In the genomic region with DNA sequence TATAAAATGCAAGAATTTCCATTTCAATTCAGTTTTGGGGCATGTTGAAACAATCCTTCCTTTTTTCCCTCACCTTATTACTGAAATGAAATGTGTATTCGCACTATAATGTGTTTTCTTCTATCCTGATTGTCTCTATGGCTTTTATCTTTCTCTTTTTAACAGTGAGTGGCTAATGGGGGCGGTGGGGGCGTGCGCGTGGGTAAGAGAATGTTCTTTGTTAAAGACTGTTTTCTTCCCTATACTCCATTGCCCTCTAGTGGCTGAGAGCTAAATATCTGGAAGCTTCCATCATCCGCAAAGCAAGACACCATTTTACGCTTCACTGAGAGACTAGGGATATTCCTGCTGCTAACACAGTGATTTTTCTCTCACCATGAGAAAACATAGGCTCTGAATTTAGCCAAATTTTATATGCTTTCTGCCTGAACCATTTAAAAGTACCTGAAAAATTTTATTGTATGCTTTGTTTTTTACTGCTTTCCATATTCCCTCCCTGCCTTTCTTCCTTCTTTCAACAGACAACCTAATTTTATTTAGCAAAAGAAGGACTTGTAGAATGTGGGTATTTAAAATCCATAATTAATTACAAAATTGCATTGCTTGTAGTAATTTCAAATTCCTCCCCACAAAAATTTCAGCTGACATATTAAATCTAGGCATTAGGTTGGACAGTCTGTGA, we compare ENCODE assay signal across 8 cellular contexts.
DNase-seq lines count a peak whose midpoint lies in the region; ATAC-seq and TF ChIP-seq lines count a peak whose summit lies in the region.

No MANE protein-coding gene starts in this region.

- H3K36me3 ChIP-seq in neuronal stem cell (replicated peaks in 1 of 2; ENCODE audit: control insufficient read depth in 2 of 2, insufficient read depth in 2 of 2, low read length in 2 of 2) = no peaks in the 10 kb centered on the region

- peak; percentile 85 for TF ChIP-seq CTCF in fibroblast of villous mesenchyme (IDR thresholded peaks at IDR 0.05; ENCODE audit: insufficient read depth, low read depth, low read length)

- no peaks in the 10 kb centered on the region for H3K4me1 ChIP-seq in neuronal stem cell (ENCODE audit: control insufficient read depth in 2 of 2, insufficient read depth in 1 of 2, low read depth in 1 of 2, low read length in 2 of 2)

- no CpG with 5 or more reads among the region's 7 CpGs for WGBS in neuronal stem cell (ENCODE audit: extremely low coverage in 2 of 2, insufficient read length in 2 of 2, insufficient replicate concordance in 1 of 2), 2 donors

- H3K4ac ChIP-seq in neuronal stem cell (ENCODE audit: low read length) = no peak overlapping the region

- H3K27ac ChIP-seq in neuronal stem cell (replicated peaks; ENCODE audit: low read length) = no peak overlapping the region

- no peak overlapping the region for H3K9ac ChIP-seq in neuronal stem cell (ENCODE audit: low read depth, low read length, poor library complexity)

- H4K91ac ChIP-seq in neuronal stem cell (ENCODE audit: low read depth, low read length, poor library complexity) = no peak overlapping the region

- H2AK5ac ChIP-seq in neuronal stem cell (ENCODE audit: low read depth, low read length) = no peak overlapping the region

- no peaks in the 10 kb centered on the region for H3K79me1 ChIP-seq in neuronal stem cell (ENCODE audit: low read depth, low read length)

- no peaks in the 10 kb centered on the region for H3K27me3 ChIP-seq in neuronal stem cell (ENCODE audit: control insufficient read depth in 3 of 3, insufficient read depth in 3 of 3, low read depth in 1 of 3, low read length in 3 of 3)

- no peaks in the 10 kb centered on the region for H3K9me3 ChIP-seq in neuronal stem cell (replicated peaks in 1 of 2; ENCODE audit: control insufficient read depth in 2 of 2, insufficient read depth in 1 of 2, low read depth in 1 of 2, low read length in 2 of 2)

- H2BK5ac ChIP-seq in neuronal stem cell (ENCODE audit: low read length) = no peak overlapping the region

- DNase-seq in COR-L47 (lab: John Stamatoyannopoulos, UW) (peak; percentile 90), GM19240 (ENCODE audit: insufficient read length, low spot score) (peak; percentile 9), NCI-H460 (ENCODE audit: extremely low read depth, low read depth) (peak; percentile 72), fibroblast of villous mesenchyme (ENCODE audit: low read depth) (peak; percentile 67), neuronal stem cell (ENCODE audit: low spot score) (peak; percentile 67), activated gamma-delta T cell treated with Interleukin-2 at 50 U/mL for 16 hours (no peak)
- peak; percentile 22 for DNase-seq in activated CD8-positive, alpha-beta memory T cell treated with anti-CD3 and anti-CD28 coated beads, Interleukin-2, amount 50 U/mL, for 4 hours

- H3K18ac ChIP-seq in neuronal stem cell (ENCODE audit: low read length) = no peak overlapping the region

- no peak overlapping the region for H3K23ac ChIP-seq in neuronal stem cell (ENCODE audit: low read depth, low read length, poor library complexity)

- H3K4me3 ChIP-seq in fibroblast of villous mesenchyme (ENCODE audit: low read depth, low read length) (peak overlapping the region; percentile 15), neuronal stem cell (ENCODE audit: low read length in 2 of 2) (no peak overlapping the region)

- H3K14ac ChIP-seq in neuronal stem cell (ENCODE audit: low read length) = no peak overlapping the region

- ATAC-seq in HG03432 (IDR thresholded peaks at IDR 0.05; ENCODE audit: unreplicated experiment) = peak; percentile 92

- H2BK12ac ChIP-seq in neuronal stem cell (ENCODE audit: low read length) = no peak overlapping the region

- H2BK15ac ChIP-seq in neuronal stem cell (ENCODE audit: low read length) = no peak overlapping the region

- no peak overlapping the region for H4K8ac ChIP-seq in neuronal stem cell (ENCODE audit: low read depth, low read length)

- no peak overlapping the region for H2BK120ac ChIP-seq in neuronal stem cell (ENCODE audit: low read depth, low read length)

- peak overlapping the region; percentile 75 for H2AFZ ChIP-seq in neuronal stem cell (ENCODE audit: low read length)

- no peak overlapping the region for H3K4me2 ChIP-seq in neuronal stem cell (ENCODE audit: insufficient read depth, low read length, poor library complexity, severe bottlenecking)
